11 cellular contexts compared by ENCODE assay signal in genomic region chr5:132094393-132095076, GRCh38. TPM values are rescaled to one million over a fixed set of nuclear protein-coding genes. Genes with fewer than 3 reads are reported as not detected.
A peak's percentile ranks its signal among the peaks of the same experiment; 100 is the strongest.
DNase-seq lines count a peak whose midpoint lies in the region; ATAC-seq, FAIRE-seq and TF ChIP-seq lines count a peak whose summit lies in the region.
"Had no signal": no experiment of that assay in that cellular context is flagged by ENCODE, and none has a peak within 500 bp of the region (broad histone marks: within the 10 kb centered on the region; RNA-seq: fewer than 3 reads in every experiment).

No MANE protein-coding gene starts in this region.

- H3K9me3 Mint-ChIP-seq in HFFc6 (no peaks in the 10 kb centered on the region), astrocyte (ENCODE audit: unreplicated experiment) (no peaks in the 10 kb centered on the region)

- FAIRE-seq in astrocyte (lab: Jason Lieb, UNC) = peak; percentile 54
- FAIRE-seq: islet of Langerhans had no signal

- H3K4me3 ChIP-seq in astrocyte (ENCODE audit: insufficient read depth, low read depth, low read length) = no peak overlapping the region
- H3K4me3 ChIP-seq in left lung = no peak overlapping the region

- intact Hi-C loops in left lung (cut with DNase I) (no loop called here), Right ventricle myocardium superior (cut with DNase I) (no loop called here)

- no peak for TF ChIP-seq CTCF in HFFc6 (IDR thresholded peaks at IDR 0.05)
- no peak for TF ChIP-seq CTCF in astrocyte (IDR thresholded peaks at IDR 0.05; ENCODE audit: insufficient read depth, low read depth, low read length)
- TF ChIP-seq CTCF in left lung (IDR thresholded peaks at IDR 0.05) = no peak

- ATAC-seq in left lung = peak; percentile 21
- ATAC-seq in GM19035 (IDR thresholded peaks at IDR 0.05; ENCODE audit: unreplicated experiment) = no peak
- no peak for ATAC-seq in Right ventricle myocardium superior (ENCODE audit: poor library complexity)

- H3K4me1 ChIP-seq in astrocyte (ENCODE audit: insufficient read depth, low read length) (peaks cover 42% of the 10 kb centered on the region), left lung (no peaks in the 10 kb centered on the region)

- H3K4me2 ChIP-seq in astrocyte (ENCODE audit: low read length) = peak overlapping the region; percentile 71
- H3K4me2 ChIP-seq: KMS-11 had no signal

- H2AFZ ChIP-seq in astrocyte (ENCODE audit: low read depth, low read length) = peak overlapping the region; percentile 20

- no peaks in the 10 kb centered on the region for H4K20me1 ChIP-seq in astrocyte (ENCODE audit: insufficient read depth, low read length)

- H3K4me1 Mint-ChIP-seq in HFFc6 (ENCODE audit: low read depth) (peaks cover 78% of the 10 kb centered on the region), astrocyte (ENCODE audit: low read depth, unreplicated experiment) (peaks cover 22% of the 10 kb centered on the region)

- H3K27me3 ChIP-seq in astrocyte (ENCODE audit: insufficient read depth, low read length) = no peaks in the 10 kb centered on the region
- H3K27me3 ChIP-seq in left lung = no peaks in the 10 kb centered on the region

- H3K27ac ChIP-seq in astrocyte (ENCODE audit: low read depth, low read length) = peak overlapping the region; percentile 83
- H3K27ac ChIP-seq in left lung = no peak overlapping the region
- H3K27ac ChIP-seq: KMS-11 had no signal

- H3K36me3 Mint-ChIP-seq in HFFc6 (ENCODE audit: low read depth) (no peaks in the 10 kb centered on the region), astrocyte (ENCODE audit: low read depth, unreplicated experiment) (no peaks in the 10 kb centered on the region)

- H3K9ac ChIP-seq in astrocyte (ENCODE audit: low read length) = peak overlapping the region; percentile 78
- H3K9ac ChIP-seq: KMS-11 had no signal

- DNase-seq in AG08396 (ENCODE audit: low spot score) (peak; percentile 83), HFFc6 (peak; percentile 98), astrocyte (ENCODE audit: low read depth) (peak; percentile 98), left lung (no peak), Right ventricle myocardium superior (no peak), NCI-H2029 (lab: John Stamatoyannopoulos, UW) (no peak)
- no peak for DNase-seq in NK-92 treated with Interleukin-12 subunit alpha and Interleukin-12 subunit beta, amount 100 ng/mL, for 24 hours (lab: John Stamatoyannopoulos, UW)

- H3K9me3 ChIP-seq in astrocyte (ENCODE audit: insufficient read depth, low read depth, low read length) (no peaks in the 10 kb centered on the region), left lung (no peaks in the 10 kb centered on the region)

- H3K36me3 ChIP-seq in astrocyte (ENCODE audit: insufficient read depth, low read length) = no peaks in the 10 kb centered on the region
- H3K36me3 ChIP-seq in left lung = no peaks in the 10 kb centered on the region

- no peaks in the 10 kb centered on the region for H3K79me2 ChIP-seq in astrocyte (ENCODE audit: insufficient read depth, low read length)

- H3K4me3 Mint-ChIP-seq in HFFc6 (peak overlapping the region; percentile 77), astrocyte (ENCODE audit: unreplicated experiment) (no peak overlapping the region)

- peak overlapping the region; percentile 98 for H3K27ac Mint-ChIP-seq in HFFc6
- no peak overlapping the region for H3K27ac Mint-ChIP-seq in astrocyte (ENCODE audit: unreplicated experiment)

- H3K27me3 Mint-ChIP-seq in HFFc6 (ENCODE audit: insufficient read depth) (peaks cover 2% of the 10 kb centered on the region; the same call in 1 of the 2 replicates), astrocyte (ENCODE audit: low read depth, unreplicated experiment) (peaks cover 5% of the 10 kb centered on the region)

RNA-seq across cellular contexts. Expression of gene CSF2, which starts 20.9 kb away (rescaled TPM):
- total RNA-seq in HFFc6 (2021; fragmentation: NEBNext Ultra II Directional; extraction: Animal tissue kit (Norgen Biotek cat#: 25700)) = under 1 TPM in 1 of 6 experiments, not detected in 5; 0.21 TPM
- total RNA-seq in astrocyte = not detected in 2 replicates
- total RNA-seq in left lung = 1 to 10 TPM; 4.6 to 5.1 TPM
- total RNA-seq in Right ventricle myocardium superior = not detected
- total RNA-seq: SK-MEL-5 had no signal

RNA-seq across cellular contexts. Expression of gene IL3, which starts 34.1 kb away (rescaled TPM):
- total RNA-seq in HFFc6 (2021; fragmentation: NEBNext Ultra II Directional; extraction: Animal tissue kit (Norgen Biotek cat#: 25700)) = not detected
- total RNA-seq in astrocyte (not detected in 2 replicates), left lung (not detected), Right ventricle myocardium superior (not detected)
- total RNA-seq: SK-MEL-5 had no signal

Comparison
In these comparisons a context has a peak if more than half of its experiments do, and no peak if none do; other contexts are left out.
1. DNase-seq: peak in AG08396 (single experiment), HFFc6 (single experiment) and astrocyte (single experiment); none in left lung (0 of 2), Right ventricle myocardium superior (single experiment), NK-92 treated with Interleukin-12 subunit alpha and Interleukin-12 subunit beta, amount 100 ng/mL, for 24 hours (single experiment) and NCI-H2029 (single experiment).